ENCODE assay signal across 21 cellular contexts in the genomic region with DNA sequence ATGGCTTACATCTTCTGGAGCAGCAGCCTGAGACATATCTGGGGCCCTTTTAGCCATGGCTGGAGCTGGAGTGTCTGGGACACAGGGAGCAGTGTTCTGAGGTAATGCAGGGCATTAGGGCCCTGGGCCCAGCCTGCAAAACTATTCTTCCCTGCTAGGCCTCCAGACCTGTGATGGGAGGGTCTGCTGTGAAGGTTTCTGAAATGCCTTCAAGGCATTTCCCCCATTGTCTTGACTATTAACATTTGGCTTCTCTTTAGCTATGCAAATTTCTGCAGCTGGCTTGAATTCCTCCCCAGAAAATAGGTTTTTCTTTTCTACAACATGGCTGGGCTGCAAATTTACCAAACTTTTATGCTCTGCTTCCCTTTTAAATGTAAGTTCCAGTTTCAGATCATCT.
A peak's percentile ranks its signal among the peaks of the same experiment; 100 is the strongest.
DNase-seq lines count a peak whose midpoint lies in the region; ATAC-seq, FAIRE-seq and TF ChIP-seq lines count a peak whose summit lies in the region.
"Had no signal": no experiment of that assay in that cellular context is flagged by ENCODE, and none has a peak within 500 bp of the region (broad histone marks: within the 10 kb centered on the region; RNA-seq: fewer than 3 reads in every experiment).

No MANE protein-coding gene starts in this region.

- ATAC-seq in A549 (no peak), WTC11 (peak; percentile 84), GM21390 (IDR thresholded peaks at IDR 0.05; ENCODE audit: unreplicated experiment) (no peak), HG03442 (IDR thresholded peaks at IDR 0.05; ENCODE audit: unreplicated experiment) (no peak)
- ATAC-seq: PC-3 had no signal

- no peak overlapping the region for H3K4me2 ChIP-seq in A549

- peaks cover 43% of the 10 kb centered on the region for H3K9me3 Mint-ChIP-seq in WTC11

- H3K4me1 ChIP-seq in A549 (peaks cover 53% of the 10 kb centered on the region), HUES48 (ENCODE audit: control insufficient read depth, insufficient read depth, low read length) (peaks cover 22% of the 10 kb centered on the region), iPS-20b (ENCODE audit: insufficient read depth, low read length) (peaks cover 24% of the 10 kb centered on the region)
- H3K4me1 ChIP-seq: BE2C had no signal

- CTCF ChIA-PET in A549 (lab: Yijun Ruan, JAX) = no interaction called here
- CTCF ChIA-PET in WTC11 (lab: Charles Lee) = no interaction called here

- peak overlapping the region; percentile 90 for H3K27ac Mint-ChIP-seq in WTC11
- H3K27ac Mint-ChIP-seq: CD4-positive, CD25-positive, alpha-beta regulatory T cell had no signal

- no peak for FAIRE-seq in A549 (lab: Jason Lieb, UNC)
- FAIRE-seq: GM19239 had no signal

- H3K4me3 ChIP-seq in A549 (no peak overlapping the region), HUES48 (ENCODE audit: low read depth, low read length) (no peak overlapping the region), iPS-20b (ENCODE audit: low read length) (peak overlapping the region; percentile 20; the same call in 1 of the 2 replicates)
- H3K4me3 ChIP-seq: SJSA1 had no signal

- H3K27ac ChIP-seq in A549 (peak overlapping the region; percentile 85 to 88), HUES48 (ENCODE audit: low read depth, low read length) (peak overlapping the region; percentile 94), iPS-20b (ENCODE audit: low read length) (peak overlapping the region; percentile 27)
- H3K27ac ChIP-seq: SJSA1 had no signal

- H3K9me3 ChIP-seq in A549 (peaks cover 37% of the 10 kb centered on the region), HUES48 (ENCODE audit: control insufficient read depth, insufficient read depth, low read length) (peaks cover 27% of the 10 kb centered on the region), iPS-20b (ENCODE audit: insufficient read depth, low read depth, low read length) (peaks cover 22% of the 10 kb centered on the region)
- H3K9me3 ChIP-seq: BE2C had no signal

- H3K36me3 Mint-ChIP-seq in WTC11 = peaks cover 45% of the 10 kb centered on the region
- H3K36me3 Mint-ChIP-seq: CD4-positive, CD25-positive, alpha-beta regulatory T cell had no signal

- H3K36me3 ChIP-seq in HUES48 (ENCODE audit: control insufficient read depth, insufficient read depth, low read length) = no peaks in the 10 kb centered on the region; the same call in 1 of the 2 replicates
- no peaks in the 10 kb centered on the region for H3K36me3 ChIP-seq in iPS-20b (ENCODE audit: insufficient read depth, low read depth, low read length)
- H3K36me3 ChIP-seq: BE2C, SJSA1 had no signal

- DNase-seq in A549 (ENCODE audit: low read depth in 1 of 2, low spot score in 1 of 2) (no peak), WTC11 (ENCODE audit: low spot score) (no peak), HPDE6-E6E7 (ENCODE audit: extremely low spot score) (no peak)
- DNase-seq: BE2C; CD4-positive, CD25-positive, alpha-beta regulatory T cell; COR-L47; DMS 273 treated with DMSO at 0.1 percent for 48 hours; GF-D8; GOT3; KBM-7; NCI-H1417 treated with DMSO at 0.1 percent for 48 hours; NCI-H187 treated with DMSO at 0.1 percent for 48 hours; NCI-H226; NCI-H524; PC-3 had no signal

- TF ChIP-seq CTCF in A549 (IDR thresholded peaks at IDR 0.05) = no peak
- no peak for TF ChIP-seq CTCF in WTC11 (IDR thresholded peaks at IDR 0.05)

- no peak for TF ChIP-seq EP300 in A549 (IDR thresholded peaks at IDR 0.05)

- no peak overlapping the region for H3K4me3 Mint-ChIP-seq in WTC11

- H3K9ac ChIP-seq in HUES48 (ENCODE audit: low read depth, low read length) (no peak overlapping the region), iPS-20b (ENCODE audit: low read depth, low read length) (no peak overlapping the region)

- TF ChIP-seq POLR2A in A549 (IDR thresholded peaks at IDR 0.05; ENCODE audit: low read length) = no peak

- no peaks in the 10 kb centered on the region; the same call in 1 of the 2 replicates for H3K27me3 Mint-ChIP-seq in WTC11 (ENCODE audit: low read depth)

- TF ChIP-seq RAD21 in A549 (conservative IDR thresholded peaks at IDR 0.05 in 1 of 2, IDR thresholded peaks at IDR 0.05 in 1 of 2) = no peak

- H3K4me1 Mint-ChIP-seq in WTC11 = peaks cover 32% of the 10 kb centered on the region
- H3K4me1 Mint-ChIP-seq: CD4-positive, CD25-positive, alpha-beta regulatory T cell had no signal

- POLR2A ChIA-PET in A549 (lab: Yijun Ruan, JAX) = no interaction called here
- POLR2A ChIA-PET in WTC11 (lab: Charles Lee) = interaction anchor here (0.7 kb wide), 1 partner anchor 15 kb away, joined by 4 read pairs; no protein-coding TSS in a partner anchor

- H3K27me3 ChIP-seq in HUES48 (ENCODE audit: control insufficient read depth, insufficient read depth, low read length) = no peaks in the 10 kb centered on the region
- H3K27me3 ChIP-seq in iPS-20b (ENCODE audit: insufficient read depth, low read length) = no peaks in the 10 kb centered on the region
- H3K27me3 ChIP-seq: BE2C, SJSA1 had no signal

TF ChIP-seq in A549, 52 proteins besides CTCF, POLR2A, EP300 and RAD21 (continues in another document):
- TF ChIP-seq FOXS1 (CRISPR knock-in tag; IDR thresholded peaks at IDR 0.05) = no peak
- TF ChIP-seq BHLHE40 (IDR thresholded peaks at IDR 0.05; ENCODE audit: low read depth, low read length) = no peak
- no peak for TF ChIP-seq RCOR1 (IDR thresholded peaks at IDR 0.05; ENCODE audit: low read depth, low read length)
- TF ChIP-seq, protein P1, sequence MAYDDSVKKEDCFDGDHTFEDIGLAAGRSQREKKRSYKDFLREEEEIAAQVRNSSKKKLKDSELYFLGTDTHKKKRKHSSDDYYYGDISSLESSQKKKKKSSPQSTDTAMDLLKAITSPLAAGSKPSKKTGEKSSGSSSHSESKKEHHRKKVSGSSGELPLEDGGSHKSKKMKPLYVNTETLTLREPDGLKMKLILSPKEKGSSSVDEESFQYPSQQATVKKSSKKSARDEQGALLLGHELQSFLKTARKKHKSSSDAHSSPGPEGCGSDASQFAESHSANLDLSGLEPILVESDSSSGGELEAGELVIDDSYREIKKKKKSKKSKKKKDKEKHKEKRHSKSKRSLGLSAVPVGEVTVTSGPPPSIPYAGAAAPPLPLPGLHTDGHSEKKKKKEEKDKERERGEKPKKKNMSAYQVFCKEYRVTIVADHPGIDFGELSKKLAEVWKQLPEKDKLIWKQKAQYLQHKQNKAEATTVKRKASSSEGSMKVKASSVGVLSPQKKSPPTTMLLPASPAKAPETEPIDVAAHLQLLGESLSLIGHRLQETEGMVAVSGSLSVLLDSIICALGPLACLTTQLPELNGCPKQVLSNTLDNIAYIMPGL (CRISPR knock-in tag; IDR thresholded peaks at IDR 0.05; ENCODE audit: borderline replicate concordance) = no peak
- no peak for TF ChIP-seq MAZ (IDR thresholded peaks at IDR 0.05; ENCODE audit: borderline replicate concordance, low read depth, low read length)
- TF ChIP-seq ZNF302 (CRISPR knock-in tag; IDR thresholded peaks at IDR 0.05) = no peak
- no peak for TF ChIP-seq NFE2L2 (conservative IDR thresholded peaks at IDR 0.05; ENCODE audit: low read length)
- no peak for TF ChIP-seq RARB (CRISPR knock-in tag; IDR thresholded peaks at IDR 0.05)
- no peak for TF ChIP-seq CBX2 (IDR thresholded peaks at IDR 0.05; ENCODE audit: borderline replicate concordance, low read depth)
- no peak for TF ChIP-seq ZSCAN20 (CRISPR knock-in tag; IDR thresholded peaks at IDR 0.05)
- TF ChIP-seq SMC3 (IDR thresholded peaks at IDR 0.05) = no peak
- TF ChIP-seq FOSL2 (IDR thresholded peaks at IDR 0.05) = no peak
- no peak for TF ChIP-seq FOSL2 (CRISPR knock-in tag; IDR thresholded peaks at IDR 0.05)
- no peak for TF ChIP-seq MYC (IDR thresholded peaks at IDR 0.05; ENCODE audit: borderline replicate concordance, low read length)

TF ChIP-seq in WTC11, 78 proteins besides CTCF, POLR2A, EP300 and RAD21:
- TF ChIP-seq HMGA2 (CRISPR knock-in tag; IDR thresholded peaks at IDR 0.05) = no peak
- no peak for TF ChIP-seq ESRRA (CRISPR knock-in tag; IDR thresholded peaks at IDR 0.05; ENCODE audit: borderline replicate concordance)
- TF ChIP-seq TP53 (CRISPR knock-in tag; IDR thresholded peaks at IDR 0.05) = no peak

Comparison
In these comparisons a context has a peak if more than half of its experiments do, and no peak if none do; other contexts are left out.
1. H3K27ac ChIP-seq: peak in every context shown above with its lines; median percentile 94 in HUES48; 86 in A549; 27 in iPS-20b.